1 cellular context compared by ENCODE assay signal in the genomic region with DNA sequence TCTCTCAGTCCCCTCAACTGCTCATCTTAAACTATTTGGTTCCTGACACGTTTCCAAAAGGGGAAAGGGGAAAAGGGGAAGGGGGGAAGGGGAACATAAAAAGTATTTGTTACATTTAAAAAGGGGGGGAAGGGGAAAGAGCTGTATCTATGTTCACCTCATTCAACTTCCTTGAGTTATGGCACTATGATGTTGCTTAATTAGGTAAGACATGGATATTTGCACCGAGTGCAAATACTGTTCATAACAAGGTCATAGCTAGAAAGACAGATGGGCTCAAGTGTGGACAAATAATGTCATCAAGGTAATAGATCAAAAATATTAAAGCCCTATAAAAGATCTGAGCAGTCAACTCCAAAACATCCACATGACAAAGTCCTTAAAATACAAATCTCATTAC.
A peak's percentile ranks its signal among the peaks of the same experiment; 100 is the strongest.
TF ChIP-seq lines count a peak whose summit lies in the region.

No MANE protein-coding gene starts in this region.

TF ChIP-seq in HepG2, 621 proteins besides CTCF, POLR2A, EP300 and RAD21:
- peak; percentile 70 for TF ChIP-seq HNRNPK (IDR thresholded peaks at IDR 0.05; ENCODE audit: low read depth, low read length, poor library complexity, severe bottlenecking)
- no peak for TF ChIP-seq EHMT2 (IDR thresholded peaks at IDR 0.05; ENCODE audit: borderline replicate concordance, low read depth, low read length)
